22 cellular contexts compared by ENCODE assay signal in the genomic region with DNA sequence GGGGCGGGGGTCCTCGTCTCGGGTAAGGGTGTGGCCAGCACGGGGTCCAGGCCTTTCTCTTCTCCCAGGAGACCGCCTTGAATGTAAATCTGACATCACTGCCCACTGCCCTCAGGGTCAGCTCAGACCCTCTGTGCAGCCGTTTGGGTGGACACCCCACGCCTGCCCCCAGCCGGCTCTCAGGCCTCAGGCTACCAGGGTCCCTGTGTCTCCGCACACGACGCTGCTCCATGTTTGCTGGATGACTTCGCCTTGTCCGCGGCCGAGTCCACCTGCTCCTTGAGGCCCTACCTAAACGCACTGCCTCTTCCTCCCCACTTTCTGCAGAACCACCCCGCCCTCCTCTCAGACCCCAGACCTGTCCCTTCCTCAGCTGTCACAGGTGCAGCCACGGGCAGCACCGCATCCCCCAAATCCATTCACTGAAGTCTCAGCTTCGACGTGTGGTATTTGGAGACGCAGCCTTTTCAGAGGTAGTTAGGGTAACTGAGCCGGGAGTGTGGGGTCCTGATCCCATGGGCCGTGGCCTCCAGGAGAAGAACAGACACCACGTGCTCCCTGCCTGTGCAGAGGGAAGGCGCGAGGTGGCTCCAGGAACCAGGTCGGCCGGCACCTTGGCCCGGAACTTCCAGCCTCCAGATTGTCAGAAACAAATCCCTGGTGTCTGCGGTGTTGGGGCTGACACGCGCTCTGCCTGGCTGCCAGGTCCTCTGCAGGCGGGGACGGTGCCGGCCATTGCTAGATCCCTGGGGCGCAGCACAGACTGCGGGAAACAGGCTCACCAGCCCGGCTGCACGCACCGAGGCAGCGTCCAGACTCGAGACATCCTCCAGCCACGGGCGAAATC.
DNase-seq lines count a peak whose midpoint lies in the region; ATAC-seq and TF ChIP-seq lines count a peak whose summit lies in the region.
"Had no signal": no experiment of that assay in that cellular context is flagged by ENCODE, and none has a peak within 500 bp of the region (broad histone marks: within the 10 kb centered on the region; RNA-seq: fewer than 3 reads in every experiment).

No MANE protein-coding gene starts in this region.

- H3K27ac ChIP-seq in DND-41 (ENCODE audit: low read length) (no peak overlapping the region), neural progenitor cell (no peak overlapping the region)
- H3K27ac ChIP-seq: hepatocyte, ovary, uterus had no signal

- H3K27me3 Mint-ChIP-seq in neural progenitor cell (ENCODE audit: insufficient read depth, low read depth) = peaks cover 19% of the 10 kb centered on the region

- no peaks in the 10 kb centered on the region for H3K27me3 ChIP-seq in DND-41 (ENCODE audit: insufficient read depth, low read length, poor library complexity)
- H3K27me3 ChIP-seq in neural progenitor cell = peaks cover 24% of the 10 kb centered on the region
- H3K27me3 ChIP-seq: hepatocyte, ovary, uterus had no signal

- H3K79me2 ChIP-seq in DND-41 (ENCODE audit: insufficient read depth, low read length) (no peaks in the 10 kb centered on the region), neural progenitor cell (ENCODE audit: low read depth) (no peaks in the 10 kb centered on the region)
- H3K79me2 ChIP-seq: hepatocyte had no signal

- peaks cover 2% of the 10 kb centered on the region for H3K36me3 Mint-ChIP-seq in neural progenitor cell
- H3K36me3 Mint-ChIP-seq: CD14-positive monocyte, memory B cell had no signal

- H3K4me3 Mint-ChIP-seq in neural progenitor cell = no peak overlapping the region
- H3K4me3 Mint-ChIP-seq: memory B cell had no signal

- TF ChIP-seq CTCF in DND-41 (IDR thresholded peaks at IDR 0.05; ENCODE audit: borderline replicate concordance, extremely low read depth, low read length, poor library complexity, severe bottlenecking) (no peak), neural progenitor cell (IDR thresholded peaks at IDR 0.05) (no peak)

- no peaks in the 10 kb centered on the region for H3K9me3 Mint-ChIP-seq in neural progenitor cell
- H3K9me3 Mint-ChIP-seq: activated T-helper 2 cell treated with anti-CD3 and anti-CD28 coated beads, Interferon-gamma antibody, Interleukin-2, Interleukin-4, amounts not matched to agents 10 μg/mL and 5 μg/mL and 100 μg/mL, durations not matched to agents 14 hours and 24 hours and 36 hours; memory B cell had no signal

- H2AFZ ChIP-seq in DND-41 (ENCODE audit: low read depth, low read length) = no peak overlapping the region
- H2AFZ ChIP-seq in neural progenitor cell (replicated peaks) = no peak overlapping the region
- H2AFZ ChIP-seq: hepatocyte had no signal

- H3F3A ChIP-seq in neural progenitor cell (ENCODE audit: low read depth) = no peaks in the 10 kb centered on the region

- peak; percentile 5 for DNase-seq in 8988T
- DNase-seq in DND-41 = peak; percentile 2
- DNase-seq in ecto neural progenitor cell (ENCODE audit: low spot score) = peak; percentile 50
- DNase-seq in neural progenitor cell (ENCODE audit: low spot score) = no peak
- DNase-seq in NK-92 treated with Interleukin-12 subunit alpha and Interleukin-12 subunit beta, amount 100 ng/mL, for 24 hours (lab: John Stamatoyannopoulos, UW) = no peak
- no peak for DNase-seq in effector CD4-positive, alpha-beta T cell
- DNase-seq: activated CD4-positive, CD25-positive, alpha-beta regulatory T cell treated with anti-CD3 and anti-CD28 coated beads, Interleukin-2, amount 50 U/mL, for 72 hours; DMS 273 treated with DMSO at 0.1 percent for 48 hours; effector memory CD4-positive, alpha-beta T cell; MM.1S; NCI-H146; NCI-H2171; NCI-H524 treated with DMSO at 0.1 percent for 48 hours; substantia nigra; uterus had no signal

- H3K9ac ChIP-seq in DND-41 (ENCODE audit: low read depth, low read length) (no peak overlapping the region), neural progenitor cell (no peak overlapping the region)

- no peak overlapping the region for H3K4me2 ChIP-seq in DND-41 (ENCODE audit: insufficient read depth, low read length)
- no peak overlapping the region for H3K4me2 ChIP-seq in neural progenitor cell
- H3K4me2 ChIP-seq: hepatocyte had no signal

- no peak overlapping the region for H3K4me3 ChIP-seq in DND-41 (ENCODE audit: low read depth in 1 of 2, low read length in 2 of 2)
- H3K4me3 ChIP-seq in neural progenitor cell = no peak overlapping the region
- H3K4me3 ChIP-seq: hepatocyte, ovary, uterus had no signal

- H3K4me1 Mint-ChIP-seq in neural progenitor cell = peaks cover 26% of the 10 kb centered on the region
- H3K4me1 Mint-ChIP-seq: CD14-positive monocyte, memory B cell had no signal

- H3K9me3 ChIP-seq in DND-41 (ENCODE audit: insufficient read depth, low read length, severe bottlenecking) (no peaks in the 10 kb centered on the region), neural progenitor cell (ENCODE audit: low read depth) (no peaks in the 10 kb centered on the region)
- H3K9me3 ChIP-seq: ovary, uterus had no signal

- H3K4me1 ChIP-seq in DND-41 (ENCODE audit: insufficient read depth, low read length) = no peaks in the 10 kb centered on the region
- peaks cover 8% of the 10 kb centered on the region for H3K4me1 ChIP-seq in neural progenitor cell

- H4K20me1 ChIP-seq in DND-41 (ENCODE audit: insufficient read depth, low read length) (0 out of 2 replicates have a peak, but pooled peaks cover 2% of the 10 kb centered on the region), neural progenitor cell (ENCODE audit: low read depth) (no peaks in the 10 kb centered on the region)

- H3K36me3 ChIP-seq in DND-41 (ENCODE audit: insufficient read depth, low read length) = no peaks in the 10 kb centered on the region
- H3K36me3 ChIP-seq in neural progenitor cell = no peaks in the 10 kb centered on the region
- H3K36me3 ChIP-seq: ovary, uterus had no signal

- H3K27ac Mint-ChIP-seq in neural progenitor cell = peak overlapping the region; percentile 53
- H3K27ac Mint-ChIP-seq: activated T-helper 2 cell treated with anti-CD3 and anti-CD28 coated beads, Interferon-gamma antibody, Interleukin-2, Interleukin-4, amounts not matched to agents 10 μg/mL and 5 μg/mL and 100 μg/mL, durations not matched to agents 14 hours and 24 hours and 36 hours; CD14-positive monocyte; memory B cell had no signal

- ATAC-seq in DND-41 (ENCODE audit: insufficient read depth, low read depth) (no peak), HG02588 (IDR thresholded peaks at IDR 0.05; ENCODE audit: unreplicated experiment) (no peak)
- ATAC-seq: esophagus mucosa had no signal

Comparison
In these comparisons a context has a peak if more than half of its experiments do, and no peak if none do; other contexts are left out.
1. DNase-seq: peak in 8988T (single experiment), DND-41 (single experiment) and ecto neural progenitor cell (single experiment); none in neural progenitor cell (single experiment), NK-92 treated with Interleukin-12 subunit alpha and Interleukin-12 subunit beta, amount 100 ng/mL, for 24 hours (single experiment) and effector CD4-positive, alpha-beta T cell (single experiment).